8 cellular contexts compared by ENCODE assay signal in genomic region chr4:112296949-112297483, GRCh38. TPM values are rescaled to one million over a fixed set of nuclear protein-coding genes. Genes with fewer than 3 reads are reported as not detected.
A peak's percentile ranks its signal among the peaks of the same experiment; 100 is the strongest.
DNase-seq lines count a peak whose midpoint lies in the region; ATAC-seq and TF ChIP-seq lines count a peak whose summit lies in the region.

ALPK1 (plus strand) TSS chr4:112297369.

- peak within 1 kb of the TSS; percentile 76 for H2AFZ ChIP-seq in smooth muscle cell (ENCODE audit: low read depth)

- no peak within 1 kb of the TSS for H2BK15ac ChIP-seq in mesendoderm (replicated peaks; ENCODE audit: low read depth)

- no peak within 1 kb of the TSS for H4K5ac ChIP-seq in mesendoderm (ENCODE audit: low read length)

- peak within 1 kb of the TSS; percentile 85 for H3K27ac Mint-ChIP-seq in activated naive CD8-positive, alpha-beta T cell treated with anti-CD3 and anti-CD28 coated beads, Interleukin-2, amount 10 ng/mL, durations not matched to agents 7 days and 5 days

- peak within 1 kb of the TSS; percentile 56 for H3K4me3 ChIP-seq in smooth muscle cell
- no peak within 1 kb of the TSS for H3K4me3 ChIP-seq in mesendoderm (ENCODE audit: low read length)

- peaks cover 15% of the 10 kb centered on the region for H3K4me1 Mint-ChIP-seq in activated naive CD8-positive, alpha-beta T cell treated with anti-CD3 and anti-CD28 coated beads, Interleukin-2, amount 10 ng/mL, durations not matched to agents 7 days and 5 days

- H3K36me3 Mint-ChIP-seq in activated naive CD8-positive, alpha-beta T cell treated with anti-CD3 and anti-CD28 coated beads, Interleukin-2, amount 10 ng/mL, durations not matched to agents 7 days and 5 days: no peaks in the 10 kb centered on the region

- no peaks in the 10 kb centered on the region for H3K9me3 ChIP-seq in smooth muscle cell (replicated peaks; ENCODE audit: low read depth)

- H2BK5ac ChIP-seq in mesendoderm (ENCODE audit: low read length): no peak within 1 kb of the TSS

- TF ChIP-seq CTCF in smooth muscle cell (IDR thresholded peaks at IDR 0.05; ENCODE audit: borderline replicate concordance, insufficient read depth, poor library complexity, severe bottlenecking): no peak

- no peak for DNase-seq in activated CD4-positive, CD25-positive, alpha-beta regulatory T cell (lab: John Stamatoyannopoulos, UW)
- DNase-seq in MV-4-11 (lab: John Stamatoyannopoulos, UW) (peak; percentile 97), hepatic stellate cell (ENCODE audit: low spot score) (peak; percentile 74), smooth muscle cell (lab: John Stamatoyannopoulos, UW; ENCODE audit: unreplicated experiment) (no peak), mesendoderm (no peak)
- no peak for DNase-seq in activated naive CD8-positive, alpha-beta T cell treated with anti-CD3 and anti-CD28 coated beads, Interleukin-2, amount 10 ng/mL, durations not matched to agents 7 days and 5 days

- H3K4me3 Mint-ChIP-seq in activated naive CD8-positive, alpha-beta T cell treated with anti-CD3 and anti-CD28 coated beads, Interleukin-2, amount 10 ng/mL, durations not matched to agents 7 days and 5 days: peak within 1 kb of the TSS; percentile 90

- no peak within 1 kb of the TSS for H3K9ac ChIP-seq in smooth muscle cell (ENCODE audit: low read depth)
- no peak within 1 kb of the TSS for H3K9ac ChIP-seq in mesendoderm (ENCODE audit: low read length)

- H4K20me1 ChIP-seq in smooth muscle cell (ENCODE audit: low read depth): no peaks in the 10 kb centered on the region

- no peak within 1 kb of the TSS for H3K56ac ChIP-seq in mesendoderm (ENCODE audit: low read length)

- no peak within 1 kb of the TSS for H3K4ac ChIP-seq in mesendoderm (ENCODE audit: low read depth, low read length)

- no peak within 1 kb of the TSS for H3K23ac ChIP-seq in mesendoderm (ENCODE audit: low read length)

- no peak within 1 kb of the TSS for H3K18ac ChIP-seq in mesendoderm (ENCODE audit: low read length)

- no peaks in the 10 kb centered on the region for H3F3A ChIP-seq in smooth muscle cell (ENCODE audit: low read depth)

- H3K79me2 ChIP-seq in smooth muscle cell (ENCODE audit: low read depth) (no peaks in the 10 kb centered on the region), mesendoderm (ENCODE audit: control insufficient read depth, insufficient read depth, low read length) (no peaks in the 10 kb centered on the region)

- ATAC-seq in activated CD4-positive, CD25-positive, alpha-beta regulatory T cell treated with anti-CD3 and anti-CD28 coated beads, Interleukin-2, amount 50 U/mL, for 24 hours: peak; percentile 73 to 80
- peak; percentile 92 for ATAC-seq in HG02610 (IDR thresholded peaks at IDR 0.05; ENCODE audit: unreplicated experiment)
- ATAC-seq in activated naive CD8-positive, alpha-beta T cell treated with anti-CD3 and anti-CD28 coated beads, Interleukin-2, amount 10 ng/mL, durations not matched to agents 7 days and 5 days (ENCODE audit: low read depth): peak; percentile 80

- no peak within 1 kb of the TSS for H2AK5ac ChIP-seq in mesendoderm (ENCODE audit: low read length)

- H2BK120ac ChIP-seq in mesendoderm (ENCODE audit: low read depth, low read length): no peak within 1 kb of the TSS

- H3K9me3 Mint-ChIP-seq in activated naive CD8-positive, alpha-beta T cell treated with anti-CD3 and anti-CD28 coated beads, Interleukin-2, amount 10 ng/mL, durations not matched to agents 7 days and 5 days: no peaks in the 10 kb centered on the region

- H3K36me3 ChIP-seq in smooth muscle cell (ENCODE audit: low read depth) (no peaks in the 10 kb centered on the region), mesendoderm (ENCODE audit: control insufficient read depth, insufficient read depth, low read length) (no peaks in the 10 kb centered on the region)

- H3K4me1 ChIP-seq in smooth muscle cell (ENCODE audit: low read depth) (peaks cover 4% of the 10 kb centered on the region), mesendoderm (ENCODE audit: control insufficient read depth, low read depth, low read length) (no peaks in the 10 kb centered on the region)

- H3K27me3 Mint-ChIP-seq in activated naive CD8-positive, alpha-beta T cell treated with anti-CD3 and anti-CD28 coated beads, Interleukin-2, amount 10 ng/mL, durations not matched to agents 7 days and 5 days: no peaks in the 10 kb centered on the region

- peaks cover 12% of the 10 kb centered on the region for H3K27me3 ChIP-seq in smooth muscle cell (ENCODE audit: low read depth)
- no peaks in the 10 kb centered on the region for H3K27me3 ChIP-seq in mesendoderm (ENCODE audit: insufficient read depth, low read length, poor library complexity)

- H3K4me2 ChIP-seq in smooth muscle cell (peak within 1 kb of the TSS; percentile 80), mesendoderm (ENCODE audit: low read length) (no peak within 1 kb of the TSS)

- POLR2A ChIA-PET in activated naive CD8-positive, alpha-beta T cell treated with anti-CD3 and anti-CD28 coated beads, Interleukin-2, amount 10 ng/mL, durations not matched to agents 7 days and 5 days (lab: Charles Lee): interaction anchor here (1.7 to 3.7 kb wide), 3 partner anchors 9 to 65 kb away, joined by 12 to 25 read pairs (median 14); partner anchors contain the start of genes AP1AR and TIFA

- H4K8ac ChIP-seq in mesendoderm (ENCODE audit: low read depth, low read length): no peak within 1 kb of the TSS

- H3K27ac ChIP-seq in smooth muscle cell (ENCODE audit: low read depth) (peak within 1 kb of the TSS; percentile 65), mesendoderm (ENCODE audit: low read depth, low read length) (no peak within 1 kb of the TSS)

- 8% methylated on average over 3 of the region's 3 CpGs for WGBS in smooth muscle cell (ENCODE audit: low lambda C conversion rate)
- WGBS in mesendoderm (ENCODE audit: extremely low coverage, insufficient coverage, low lambda C conversion rate): no CpG with 5 or more reads among the region's 3 CpGs

- no peaks in the 10 kb centered on the region for H3K79me1 ChIP-seq in mesendoderm (ENCODE audit: low read length)

RNA-seq across cellular contexts. Expression of gene ALPK1, which starts in this region (rescaled TPM):
- total RNA-seq in activated naive CD8-positive, alpha-beta T cell treated with anti-CD3 and anti-CD28 coated beads, Interleukin-2, amount 10 ng/mL, durations not matched to agents 7 days and 5 days: 10 to 100 TPM; 20.9 to 26.0 TPM
- 4.4 and 16.8 TPM in 2 replicates for total RNA-seq in smooth muscle cell
- 3.9 and 6.0 TPM in 2 replicates for polyA plus RNA-seq in smooth muscle cell
- 0.10 TPM for polyA plus RNA-seq in mesendoderm (2013, experiment 1 of 2)
- 0.28 TPM for polyA plus RNA-seq in mesendoderm (2013, experiment 2 of 2)

Comparison
In these comparisons a context has a peak if more than half of its experiments do, and no peak if none do; other contexts are left out.
1. DNase-seq: peak in MV-4-11 (single experiment) and hepatic stellate cell (single experiment); none in activated CD4-positive, CD25-positive, alpha-beta regulatory T cell (0 of 4), activated naive CD8-positive, alpha-beta T cell treated with anti-CD3 and anti-CD28 coated beads, Interleukin-2, amount 10 ng/mL, durations not matched to agents 7 days and 5 days (single experiment), smooth muscle cell (single experiment) and mesendoderm (single experiment).
2. Peak in every context shown above with its lines, with median percentiles within 50 percentile points of each other: ATAC-seq.